In the genomic region with DNA sequence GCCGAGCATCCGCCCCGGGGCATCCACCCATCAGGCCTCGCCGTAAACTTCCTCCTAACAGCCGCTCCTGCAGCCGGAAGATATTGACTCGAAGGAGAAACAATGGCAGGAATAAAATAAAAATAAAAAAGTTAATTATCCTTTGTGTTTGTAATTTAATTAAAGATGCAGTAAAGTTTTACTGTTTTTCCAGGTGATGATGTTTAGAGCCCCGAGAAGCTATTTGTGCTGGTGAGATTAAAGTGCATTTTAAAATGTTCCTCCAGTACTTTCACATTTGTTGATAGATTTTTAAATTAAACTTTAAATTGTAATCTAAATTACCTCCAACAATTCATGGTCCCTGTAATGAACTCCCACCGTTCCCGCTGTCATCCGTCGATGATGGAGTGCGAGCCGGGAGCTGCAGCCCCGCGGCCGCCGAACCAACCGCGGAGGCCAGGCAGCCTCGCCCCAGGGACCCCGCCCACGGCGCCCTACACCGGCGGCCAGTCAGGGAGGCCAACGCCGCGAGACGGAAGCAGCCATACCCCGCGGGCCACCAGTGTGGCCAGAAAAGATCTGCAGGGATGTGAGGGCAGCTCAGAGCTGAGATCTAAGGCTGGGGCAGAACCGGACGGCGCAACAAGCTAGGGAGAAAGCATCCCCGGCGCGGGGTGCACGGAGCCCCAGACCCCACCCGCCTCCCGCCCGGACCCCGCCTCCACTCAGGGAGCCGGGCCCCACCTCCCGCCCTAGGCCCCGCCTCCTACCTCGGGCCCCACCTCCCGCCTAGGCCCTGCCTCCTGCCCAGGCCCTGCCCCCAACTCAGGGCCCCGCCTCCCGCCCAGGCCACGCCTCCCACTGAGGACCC, we compare ENCODE assay signal across 8 cellular contexts.
DNase-seq lines count a peak whose midpoint lies in the region; ATAC-seq lines count a peak whose summit lies in the region.

No MANE protein-coding gene starts in this region.

- peak overlapping the region; percentile 84 for H3K27ac Mint-ChIP-seq in activated CD8-positive, alpha-beta T cell treated with anti-CD3 and anti-CD28 coated beads, Interleukin-2, amount 10 ng/mL, durations not matched to agents 7 days and 5 days
- H3K27ac Mint-ChIP-seq in effector memory CD8-positive, alpha-beta T cell = peak overlapping the region; percentile 22 to 41

- no peaks in the 10 kb centered on the region for H3K4me1 ChIP-seq in mesodermal cell (ENCODE audit: control insufficient read depth, insufficient read depth, low read length, poor library complexity, severe bottlenecking)

- peak overlapping the region; percentile 30 for H3K27ac ChIP-seq in mesodermal cell (ENCODE audit: low read depth, low read length, severe bottlenecking)

- peak; percentile 64 for ATAC-seq in activated CD8-positive, alpha-beta T cell treated with anti-CD3 and anti-CD28 coated beads, Interleukin-2, amount 10 ng/mL, durations not matched to agents 7 days and 5 days
- ATAC-seq in effector memory CD8-positive, alpha-beta T cell (replicated peaks) = peak; percentile 64

- no peaks in the 10 kb centered on the region for H3K9me3 Mint-ChIP-seq in activated CD8-positive, alpha-beta T cell treated with anti-CD3 and anti-CD28 coated beads, Interleukin-2, amount 10 ng/mL, durations not matched to agents 7 days and 5 days (ENCODE audit: insufficient read depth)
- no peaks in the 10 kb centered on the region for H3K9me3 Mint-ChIP-seq in effector memory CD8-positive, alpha-beta T cell

- POLR2A ChIA-PET in activated CD8-positive, alpha-beta T cell treated with anti-CD3 and anti-CD28 coated beads, Interleukin-2, amount 10 ng/mL, durations not matched to agents 7 days and 5 days (lab: Charles Lee) = interaction anchor here (1.0 to 1.4 kb wide), 2 partner anchors 25 to 141 kb away, joined by 3 to 9 read pairs; partner anchors contain the start of genes TACC3 and TMEM129

- H3K4me3 Mint-ChIP-seq in activated CD8-positive, alpha-beta T cell treated with anti-CD3 and anti-CD28 coated beads, Interleukin-2, amount 10 ng/mL, durations not matched to agents 7 days and 5 days = peak overlapping the region; percentile 68
- H3K4me3 Mint-ChIP-seq in effector memory CD8-positive, alpha-beta T cell = peak overlapping the region; percentile 71 to 79

- no peaks in the 10 kb centered on the region for H3K36me3 Mint-ChIP-seq in activated CD8-positive, alpha-beta T cell treated with anti-CD3 and anti-CD28 coated beads, Interleukin-2, amount 10 ng/mL, durations not matched to agents 7 days and 5 days (ENCODE audit: low read depth)
- peaks cover 4% of the 10 kb centered on the region for H3K36me3 Mint-ChIP-seq in effector memory CD8-positive, alpha-beta T cell (ENCODE audit: insufficient read depth)

- DNase-seq in COLO668 (lab: John Stamatoyannopoulos, UW; ENCODE audit: unreplicated experiment) (peak; percentile 57), GOT3 (lab: John Stamatoyannopoulos, UW) (peak; percentile 71), NCI-H226 (peak; percentile 68), NCI-H128 (lab: John Stamatoyannopoulos, UW; ENCODE audit: unreplicated experiment) (no peak)
- DNase-seq in activated CD8-positive, alpha-beta T cell treated with anti-CD3 and anti-CD28 coated beads, Interleukin-2, amount 10 ng/mL, durations not matched to agents 7 days and 5 days = peak; percentile 88
- peak; percentile 90 to 95 (median 90) for DNase-seq in effector memory CD8-positive, alpha-beta T cell
- peak; percentile 78 to 92 for DNase-seq in stimulated activated CD8-positive, alpha-beta memory T cell treated with anti-CD3 and anti-CD28 coated beads, Interleukin-2, amount 100 ng/mL, for 48 hours (ENCODE audit: low read depth in 2 of 2)

- no peaks in the 10 kb centered on the region for H3K36me3 ChIP-seq in mesodermal cell (ENCODE audit: control insufficient read depth, insufficient read depth, low read length)

- CTCF ChIA-PET in activated CD8-positive, alpha-beta T cell treated with anti-CD3 and anti-CD28 coated beads, Interleukin-2, amount 10 ng/mL, durations not matched to agents 7 days and 5 days (lab: Charles Lee) = interaction anchor here (0.6 to 1.1 kb wide), 3 partner anchors 10 to 311 kb away, joined by 3 to 5 read pairs (median 3); no protein-coding TSS in a partner anchor

- peaks cover 10% of the 10 kb centered on the region for H3K4me1 Mint-ChIP-seq in activated CD8-positive, alpha-beta T cell treated with anti-CD3 and anti-CD28 coated beads, Interleukin-2, amount 10 ng/mL, durations not matched to agents 7 days and 5 days (ENCODE audit: low read depth)
- H3K4me1 Mint-ChIP-seq in effector memory CD8-positive, alpha-beta T cell (ENCODE audit: low read depth in 2 of 2) = peaks cover 2 to 4% of the 10 kb centered on the region in 2 donors

- 1 to 4% methylated on average over 30 to 34 of the region's 52 CpGs for WGBS in mesodermal cell (ENCODE audit: insufficient coverage in 2 of 2), 2 experiments

- H3K9me3 ChIP-seq in mesodermal cell (ENCODE audit: control insufficient read depth, low read length) = no peaks in the 10 kb centered on the region

- no peaks in the 10 kb centered on the region for H3K27me3 Mint-ChIP-seq in activated CD8-positive, alpha-beta T cell treated with anti-CD3 and anti-CD28 coated beads, Interleukin-2, amount 10 ng/mL, durations not matched to agents 7 days and 5 days (ENCODE audit: low read depth)
- no peaks in the 10 kb centered on the region for H3K27me3 Mint-ChIP-seq in effector memory CD8-positive, alpha-beta T cell

- H3K4me3 ChIP-seq in mesodermal cell (ENCODE audit: extremely low read depth, insufficient read depth, low read length, poor library complexity, severe bottlenecking) = peak overlapping the region; percentile 45
